Comparison of ENCODE assay signal across 18 cellular contexts in genomic region chr6:79042799-79043126, GRCh38. TPM values are rescaled to one million over a fixed set of nuclear protein-coding genes. Genes with fewer than 3 reads are reported as not detected.
DNase-seq lines count a peak whose midpoint lies in the region; ATAC-seq and TF ChIP-seq lines count a peak whose summit lies in the region.
"Had no signal": no experiment of that assay in that cellular context is flagged by ENCODE, and none has a peak within 500 bp of the region (broad histone marks: within the 10 kb centered on the region; RNA-seq: fewer than 3 reads in every experiment).

No MANE protein-coding gene starts in this region.

- TF ChIP-seq CTCF in epithelial cell of esophagus (IDR thresholded peaks at IDR 0.05; ENCODE audit: insufficient read depth, low read depth, low read length, missing control alignments) = no peak

- POLR2A ChIA-PET in CD8-positive, alpha-beta memory T cell (lab: Charles Lee) = no interaction called here

- DNase-seq in CD8-positive, alpha-beta memory T cell = no peak
- peak; percentile 11 for DNase-seq in epithelial cell of esophagus (ENCODE audit: low read depth)
- DNase-seq in SJCRH30 = no peak
- DNase-seq in sciatic nerve (ENCODE audit: low spot score) = no peak
- DNase-seq: activated CD4-positive, alpha-beta T cell treated with anti-CD3 and anti-CD28 coated beads for 4 hours; activated naive CD4-positive, alpha-beta T cell treated with anti-CD3 and anti-CD28 coated beads, Interleukin-2, amount 50 U/mL, for 16 hours; C1 segment of cervical spinal cord; EL; endodermal cell; esophagus squamous epithelium; GOT3; NCI-H2107; retina had no signal

- peaks cover 18% of the 10 kb centered on the region for H3K4me1 ChIP-seq in CD8-positive, alpha-beta memory T cell (ENCODE audit: insufficient read depth, low read length)
- no peaks in the 10 kb centered on the region for H3K4me1 ChIP-seq in SJCRH30

- no peaks in the 10 kb centered on the region for H3K27me3 Mint-ChIP-seq in CD8-positive, alpha-beta memory T cell
- H3K27me3 Mint-ChIP-seq: natural killer cell treated with Interleukin-12 subunit alpha and Interleukin-12 subunit beta and Interleukin-15 and Interleukin-18, amount 100 ng/mL, for 72 hours had no signal

- intact Hi-C loops in sciatic nerve (cut with DNase I) = no loop called here

- H3K27me3 ChIP-seq in CD8-positive, alpha-beta memory T cell (ENCODE audit: insufficient read depth, low read length, poor library complexity, severe bottlenecking) = no peaks in the 10 kb centered on the region
- H3K27me3 ChIP-seq in SJCRH30 = no peaks in the 10 kb centered on the region
- H3K27me3 ChIP-seq: esophagus squamous epithelium had no signal

- H3K4me1 Mint-ChIP-seq in CD8-positive, alpha-beta memory T cell = peaks cover 54 to 78% (median 75%) of the 10 kb centered on the region in 3 donors

- ATAC-seq in GM19395 (IDR thresholded peaks at IDR 0.05; ENCODE audit: unreplicated experiment) = peak; percentile 29
- ATAC-seq in HG03442 (IDR thresholded peaks at IDR 0.05; ENCODE audit: unreplicated experiment) = peak; percentile 27
- no peak for ATAC-seq in GM18867 (IDR thresholded peaks at IDR 0.05; ENCODE audit: unreplicated experiment)
- ATAC-seq in sciatic nerve = no peak
- ATAC-seq: HepG2 had no signal

- H3K27ac ChIP-seq in CD8-positive, alpha-beta memory T cell (ENCODE audit: low read depth, low read length) = no peak overlapping the region
- no peak overlapping the region for H3K27ac ChIP-seq in SJCRH30

- CTCF ChIA-PET in CD8-positive, alpha-beta memory T cell (lab: Charles Lee) = interaction anchor here (1.1 kb wide), 1 partner anchor 28 kb away, joined by 4 read pairs; no protein-coding TSS in a partner anchor

- no peak overlapping the region for H3K4me3 ChIP-seq in CD8-positive, alpha-beta memory T cell (ENCODE audit: low read length)
- H3K4me3 ChIP-seq in epithelial cell of esophagus (ENCODE audit: low read length) = no peak overlapping the region
- H3K4me3 ChIP-seq in SJCRH30 = no peak overlapping the region
- H3K4me3 ChIP-seq: esophagus squamous epithelium had no signal

- H3K36me3 Mint-ChIP-seq in CD8-positive, alpha-beta memory T cell = peaks cover 7 to 47% (median 13%) of the 10 kb centered on the region in 3 donors

- H3K9me3 ChIP-seq in CD8-positive, alpha-beta memory T cell (ENCODE audit: low read length) = no peaks in the 10 kb centered on the region
- H3K9me3 ChIP-seq in SJCRH30 (replicated peaks) = no peaks in the 10 kb centered on the region
- H3K9me3 ChIP-seq: esophagus squamous epithelium had no signal

- peak overlapping the region in 5 of 7 donors; percentile 1 to 36 (median 10) for H3K4me3 Mint-ChIP-seq in CD8-positive, alpha-beta memory T cell
- H3K4me3 Mint-ChIP-seq: endodermal cell; natural killer cell treated with Interleukin-12 subunit alpha and Interleukin-12 subunit beta and Interleukin-15 and Interleukin-18, amount 100 ng/mL, for 72 hours had no signal

- H3K9me3 Mint-ChIP-seq in CD8-positive, alpha-beta memory T cell = no peaks in the 10 kb centered on the region
- H3K9me3 Mint-ChIP-seq: endodermal cell; natural killer cell treated with Interleukin-12 subunit alpha and Interleukin-12 subunit beta and Interleukin-15 and Interleukin-18, amount 100 ng/mL, for 72 hours had no signal

- peaks cover 6% of the 10 kb centered on the region for H3K36me3 ChIP-seq in CD8-positive, alpha-beta memory T cell (ENCODE audit: insufficient read depth, low read length)
- H3K36me3 ChIP-seq in SJCRH30 = peaks cover 68% of the 10 kb centered on the region

- H3K27ac Mint-ChIP-seq in CD8-positive, alpha-beta memory T cell = peak overlapping the region in 1 of 8 donors; percentile 77
- H3K27ac Mint-ChIP-seq: endodermal cell had no signal

RNA-seq across cellular contexts. Expression of gene PHIP, which starts 35.3 kb away (rescaled TPM):
- 10 to 100 TPM; 26.1 to 27.0 TPM for total RNA-seq in CD8-positive, alpha-beta memory T cell
- polyA plus RNA-seq in CD8-positive, alpha-beta memory T cell = 13.4 TPM
- total RNA-seq in SJCRH30 (2014; rRNA removed; shearing (Covaris generic)) = 41.7 and 51.3 TPM in 2 replicates
- 43.6 TPM for total RNA-seq in sciatic nerve

Comparison
In these comparisons a context has a peak if more than half of its experiments do, and no peak if none do; other contexts are left out.
1. ATAC-seq: peak in GM19395 (single experiment) and HG03442 (single experiment); none in GM18867 (single experiment) and sciatic nerve (single experiment).